15 cellular contexts compared by ENCODE assay signal in genomic region chr7:111115966-111116365, GRCh38. TPM values are rescaled to one million over a fixed set of nuclear protein-coding genes. Genes with fewer than 3 reads are reported as not detected.
A peak's percentile ranks its signal among the peaks of the same experiment; 100 is the strongest.
DNase-seq lines count a peak whose midpoint lies in the region; ATAC-seq, FAIRE-seq and TF ChIP-seq lines count a peak whose summit lies in the region.
"Had no signal": no experiment of that assay in that cellular context is flagged by ENCODE, and none has a peak within 500 bp of the region (broad histone marks: within the 10 kb centered on the region; RNA-seq: fewer than 3 reads in every experiment).

No MANE protein-coding gene starts in this region.

- no peaks in the 10 kb centered on the region for H3K79me2 ChIP-seq in hepatocyte

- no peaks in the 10 kb centered on the region for H3K36me3 ChIP-seq in hepatocyte (replicated peaks; ENCODE audit: insufficient read depth, low read depth)
- H3K36me3 ChIP-seq: BLaER1 had no signal

- H3K4me2 ChIP-seq in hepatocyte = no peak overlapping the region
- H3K4me2 ChIP-seq: BLaER1 had no signal

- no peak overlapping the region for H3K4me3 Mint-ChIP-seq in activated CD4-positive, alpha-beta T cell treated with anti-CD3 and anti-CD28 coated beads for 36 hours
- no peak overlapping the region for H3K4me3 Mint-ChIP-seq in activated naive CD8-positive, alpha-beta T cell
- H3K4me3 Mint-ChIP-seq in activated naive CD8-positive, alpha-beta T cell treated with anti-CD3 and anti-CD28 coated beads, Interleukin-2, amount 50 U/mL, for 24 hours = no peak overlapping the region
- H3K4me3 Mint-ChIP-seq in chondrocyte (ENCODE audit: unreplicated experiment) = no peak overlapping the region

- no peak for DNase-seq in activated CD4-positive, alpha-beta T cell treated with anti-CD3 and anti-CD28 coated beads for 36 hours
- no peak for DNase-seq in activated CD4-positive, alpha-beta T cell treated with anti-CD3 and anti-CD28 coated beads for 1 hour
- DNase-seq in activated naive CD8-positive, alpha-beta T cell treated with anti-CD3 and anti-CD28 coated beads, Interleukin-2, amount 50 U/mL, for 24 hours = no peak
- peak; percentile 73 for DNase-seq in foreskin melanocyte
- DNase-seq in HTR-8/SVneo (ENCODE audit: insufficient read length, low spot score) = no peak
- no peak for DNase-seq in hepatocyte (ENCODE audit: low spot score)
- DNase-seq in chondrocyte (ENCODE audit: low spot score) = no peak
- DNase-seq: 8988T, AML-193, Calu3, DMS 273 treated with DMSO at 0.1 percent for 48 hours had no signal

- ATAC-seq in activated CD4-positive, alpha-beta T cell treated with anti-CD3 and anti-CD28 coated beads for 36 hours = no peak
- ATAC-seq in activated naive CD8-positive, alpha-beta T cell treated with anti-CD3 and anti-CD28 coated beads, Interleukin-2, amount 50 U/mL, for 24 hours = no peak
- ATAC-seq: HCT116 had no signal

- H3K9me3 ChIP-seq in hepatocyte (ENCODE audit: low read depth) = no peaks in the 10 kb centered on the region
- H3K9me3 ChIP-seq: BLaER1 had no signal

- no peak overlapping the region for H2AFZ ChIP-seq in hepatocyte

- intact Hi-C loops in activated CD4-positive, alpha-beta T cell treated with anti-CD3 and anti-CD28 coated beads for 36 hours (cut with DNase I, micrococcal nuclease) = no loop called here

- FAIRE-seq in HTR-8/SVneo (lab: Jason Lieb, UNC) = no peak

- no peak overlapping the region for H3K27ac ChIP-seq in hepatocyte
- H3K27ac ChIP-seq: BLaER1, HL-60 had no signal

- H4K20me1 ChIP-seq in hepatocyte (ENCODE audit: insufficient read depth, poor library complexity, severe bottlenecking) = no peaks in the 10 kb centered on the region
- H4K20me1 ChIP-seq: BLaER1 had no signal

- H3K4me1 Mint-ChIP-seq in activated CD4-positive, alpha-beta T cell treated with anti-CD3 and anti-CD28 coated beads for 36 hours = peaks cover 36% of the 10 kb centered on the region
- H3K4me1 Mint-ChIP-seq in activated naive CD8-positive, alpha-beta T cell (ENCODE audit: low read depth) = peaks cover 41% of the 10 kb centered on the region
- peaks cover 43% of the 10 kb centered on the region for H3K4me1 Mint-ChIP-seq in activated naive CD8-positive, alpha-beta T cell treated with anti-CD3 and anti-CD28 coated beads, Interleukin-2, amount 50 U/mL, for 24 hours
- peaks cover 23% of the 10 kb centered on the region for H3K4me1 Mint-ChIP-seq in chondrocyte (ENCODE audit: low read depth)

- H3K27me3 Mint-ChIP-seq in activated CD4-positive, alpha-beta T cell treated with anti-CD3 and anti-CD28 coated beads for 36 hours = no peaks in the 10 kb centered on the region
- H3K27me3 Mint-ChIP-seq in activated naive CD8-positive, alpha-beta T cell = no peaks in the 10 kb centered on the region
- no peaks in the 10 kb centered on the region for H3K27me3 Mint-ChIP-seq in activated naive CD8-positive, alpha-beta T cell treated with anti-CD3 and anti-CD28 coated beads, Interleukin-2, amount 50 U/mL, for 24 hours
- H3K27me3 Mint-ChIP-seq in chondrocyte (ENCODE audit: low read depth) = no peaks in the 10 kb centered on the region

- peak overlapping the region; percentile 5 for H3K27ac Mint-ChIP-seq in activated CD4-positive, alpha-beta T cell treated with anti-CD3 and anti-CD28 coated beads for 36 hours
- H3K27ac Mint-ChIP-seq in activated naive CD8-positive, alpha-beta T cell = peak overlapping the region; percentile 64
- no peak overlapping the region for H3K27ac Mint-ChIP-seq in activated naive CD8-positive, alpha-beta T cell treated with anti-CD3 and anti-CD28 coated beads, Interleukin-2, amount 50 U/mL, for 24 hours
- H3K27ac Mint-ChIP-seq in chondrocyte (ENCODE audit: unreplicated experiment) = no peak overlapping the region

- no peaks in the 10 kb centered on the region for H3K27me3 ChIP-seq in hepatocyte
- H3K27me3 ChIP-seq: BLaER1 had no signal

- 88% methylated on average over 2 of the region's 2 CpGs for WGBS in hepatocyte (ENCODE audit: low lambda C conversion rate, missing lambda C conversion rate)

- TF ChIP-seq CTCF in hepatocyte (IDR thresholded peaks at IDR 0.05; ENCODE audit: poor library complexity) = no peak
- no peak for TF ChIP-seq CTCF in chondrocyte (IDR thresholded peaks at IDR 0.05)

- no peaks in the 10 kb centered on the region for H3K9me2 ChIP-seq in hepatocyte (replicated peaks; ENCODE audit: insufficient read depth)

- CTCF ChIA-PET in activated CD4-positive, alpha-beta T cell treated with anti-CD3 and anti-CD28 coated beads for 36 hours (lab: Charles Lee) = no interaction called here

- H3K9me3 Mint-ChIP-seq in activated CD4-positive, alpha-beta T cell treated with anti-CD3 and anti-CD28 coated beads for 36 hours (ENCODE audit: low read depth) = peaks cover 8% of the 10 kb centered on the region
- H3K9me3 Mint-ChIP-seq in activated naive CD8-positive, alpha-beta T cell (ENCODE audit: low read depth) = peaks cover 6% of the 10 kb centered on the region
- H3K9me3 Mint-ChIP-seq in activated naive CD8-positive, alpha-beta T cell treated with anti-CD3 and anti-CD28 coated beads, Interleukin-2, amount 50 U/mL, for 24 hours = peaks cover 10% of the 10 kb centered on the region
- no peaks in the 10 kb centered on the region for H3K9me3 Mint-ChIP-seq in chondrocyte (ENCODE audit: low read depth)

- peaks cover 16% of the 10 kb centered on the region for H3K4me1 ChIP-seq in hepatocyte (ENCODE audit: insufficient read depth)

- POLR2A ChIA-PET in activated CD4-positive, alpha-beta T cell treated with anti-CD3 and anti-CD28 coated beads for 36 hours (lab: Charles Lee) = no interaction called here

- peaks cover 37% of the 10 kb centered on the region for H3K36me3 Mint-ChIP-seq in activated CD4-positive, alpha-beta T cell treated with anti-CD3 and anti-CD28 coated beads for 36 hours (ENCODE audit: low read depth)
- peaks cover 53% of the 10 kb centered on the region for H3K36me3 Mint-ChIP-seq in activated naive CD8-positive, alpha-beta T cell
- peaks cover 84% of the 10 kb centered on the region for H3K36me3 Mint-ChIP-seq in activated naive CD8-positive, alpha-beta T cell treated with anti-CD3 and anti-CD28 coated beads, Interleukin-2, amount 50 U/mL, for 24 hours (ENCODE audit: low read depth)
- H3K36me3 Mint-ChIP-seq in chondrocyte (ENCODE audit: low read depth) = no peaks in the 10 kb centered on the region

- no peak overlapping the region for H3K4me3 ChIP-seq in hepatocyte
- H3K4me3 ChIP-seq: BLaER1 had no signal

RNA-seq across cellular contexts. Expression of gene LRRN3, which starts 25.0 kb away (rescaled TPM):
- 1 to 10 TPM; 6.7 to 8.0 TPM for total RNA-seq in activated CD4-positive, alpha-beta T cell treated with anti-CD3 and anti-CD28 coated beads for 36 hours
- total RNA-seq in hepatocyte = 6.8 and 8.1 TPM in 2 replicates
- 3.4 and 3.7 TPM in 2 replicates for polyA plus RNA-seq in hepatocyte
- 0.65 to 1.3 TPM (median 0.74 TPM) in 3 replicates for total RNA-seq in chondrocyte
- total RNA-seq: Calu3 had no signal

Comparison
In these comparisons a context has a peak if more than half of its experiments do, and no peak if none do; other contexts are left out.
1. H3K27ac Mint-ChIP-seq: peak in activated CD4-positive, alpha-beta T cell treated with anti-CD3 and anti-CD28 coated beads for 36 hours (single experiment) and activated naive CD8-positive, alpha-beta T cell (single experiment); none in activated naive CD8-positive, alpha-beta T cell treated with anti-CD3 and anti-CD28 coated beads, Interleukin-2, amount 50 U/mL, for 24 hours (single experiment) and chondrocyte (single experiment).